Comparison of ENCODE assay signal across 1 cellular context in the genomic region with DNA sequence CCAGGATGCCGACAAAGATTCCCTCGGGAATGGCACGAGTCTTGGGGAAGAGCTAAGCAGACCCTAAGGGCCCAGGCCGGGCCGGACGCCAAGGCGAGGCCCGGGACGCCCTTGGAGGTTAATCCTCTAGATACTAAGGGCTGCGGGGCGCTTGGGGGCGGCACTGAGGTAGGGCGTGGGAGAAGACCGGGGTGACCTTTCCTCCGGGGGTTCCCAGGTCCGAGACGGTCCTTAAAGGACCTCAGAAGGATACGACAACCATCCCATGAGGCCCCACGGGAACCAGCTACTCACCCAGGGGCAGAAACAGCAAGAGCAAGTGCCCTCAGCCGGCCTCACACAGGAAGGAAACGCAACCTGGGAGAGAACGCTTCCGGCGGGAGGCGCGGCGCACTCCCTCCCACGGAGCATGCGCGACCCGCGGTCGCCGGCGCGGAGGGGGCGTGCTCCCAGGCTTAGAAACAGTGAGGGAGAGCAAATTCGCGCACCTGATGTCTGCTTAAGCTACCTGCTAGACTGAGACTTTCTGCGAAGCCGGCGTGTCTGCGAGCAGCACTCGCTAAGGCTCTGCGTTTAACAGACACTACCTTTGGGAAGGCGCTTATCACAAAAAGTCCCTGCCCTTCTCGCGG.
TF ChIP-seq lines count a peak whose summit lies in the region.

A gene with protein sequence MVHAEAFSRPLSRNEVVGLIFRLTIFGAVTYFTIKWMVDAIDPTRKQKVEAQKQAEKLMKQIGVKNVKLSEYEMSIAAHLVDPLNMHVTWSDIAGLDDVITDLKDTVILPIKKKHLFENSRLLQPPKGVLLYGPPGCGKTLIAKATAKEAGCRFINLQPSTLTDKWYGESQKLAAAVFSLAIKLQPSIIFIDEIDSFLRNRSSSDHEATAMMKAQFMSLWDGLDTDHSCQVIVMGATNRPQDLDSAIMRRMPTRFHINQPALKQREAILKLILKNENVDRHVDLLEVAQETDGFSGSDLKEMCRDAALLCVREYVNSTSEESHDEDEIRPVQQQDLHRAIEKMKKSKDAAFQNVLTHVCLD (minus strand): TSS at position 354 of the 632 bp plus-strand sequence. CDS start 3,627 bp downstream, outside the sequence.

TF ChIP-seq in HepG2, 621 proteins besides CTCF, POLR2A, EP300 and RAD21 (continued from another document and continues in another):
- no peak for TF ChIP-seq ZNF207 (IDR thresholded peaks at IDR 0.05; ENCODE audit: borderline replicate concordance)
- 0 out of 2 replicates have a peak, but pooled peaks have one; percentile 12 for TF ChIP-seq MIER2 (CRISPR knock-in tag; IDR thresholded peaks at IDR 0.05)
- TF ChIP-seq SATB2 (CRISPR knock-in tag; IDR thresholded peaks at IDR 0.05) = no peak
- peak; percentile 96 for TF ChIP-seq PHF8 (CRISPR knock-in tag; IDR thresholded peaks at IDR 0.05)
- TF ChIP-seq LCORL (IDR thresholded peaks at IDR 0.05) = no peak
- peak; percentile 40; the same call in 1 of the 2 replicates for TF ChIP-seq LCORL (CRISPR knock-in tag; IDR thresholded peaks at IDR 0.05)
- no peak for TF ChIP-seq GTF3A (CRISPR knock-in tag; conservative IDR thresholded peaks at IDR 0.05)
- TF ChIP-seq, protein P1, sequence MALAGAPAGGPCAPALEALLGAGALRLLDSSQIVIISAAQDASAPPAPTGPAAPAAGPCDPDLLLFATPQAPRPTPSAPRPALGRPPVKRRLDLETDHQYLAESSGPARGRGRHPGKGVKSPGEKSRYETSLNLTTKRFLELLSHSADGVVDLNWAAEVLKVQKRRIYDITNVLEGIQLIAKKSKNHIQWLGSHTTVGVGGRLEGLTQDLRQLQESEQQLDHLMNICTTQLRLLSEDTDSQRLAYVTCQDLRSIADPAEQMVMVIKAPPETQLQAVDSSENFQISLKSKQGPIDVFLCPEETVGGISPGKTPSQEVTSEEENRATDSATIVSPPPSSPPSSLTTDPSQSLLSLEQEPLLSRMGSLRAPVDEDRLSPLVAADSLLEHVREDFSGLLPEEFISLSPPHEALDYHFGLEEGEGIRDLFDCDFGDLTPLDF (CRISPR knock-in tag; IDR thresholded peaks at IDR 0.05) = peak; percentile 55; the same call in 1 of the 2 replicates
- TF ChIP-seq, protein P2, sequence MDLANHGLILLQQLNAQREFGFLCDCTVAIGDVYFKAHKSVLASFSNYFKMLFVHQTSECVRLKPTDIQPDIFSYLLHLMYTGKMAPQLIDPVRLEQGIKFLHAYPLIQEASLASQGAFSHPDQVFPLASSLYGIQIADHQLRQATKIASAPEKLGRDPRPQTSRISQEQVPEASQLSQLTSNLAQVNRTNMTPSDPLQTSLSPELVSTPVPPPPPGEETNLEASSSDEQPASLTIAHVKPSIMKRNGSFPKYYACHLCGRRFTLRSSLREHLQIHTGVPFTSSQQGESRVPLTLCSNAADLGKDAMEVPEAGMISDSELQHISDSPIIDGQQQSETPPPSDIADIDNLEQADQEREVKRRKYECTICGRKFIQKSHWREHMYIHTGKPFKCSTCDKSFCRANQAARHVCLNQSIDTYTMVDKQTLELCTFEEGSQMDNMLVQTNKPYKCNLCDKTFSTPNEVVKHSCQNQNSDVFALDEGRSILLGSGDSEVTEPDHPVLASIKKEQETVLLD (CRISPR knock-in tag; IDR thresholded peaks at IDR 0.05; ENCODE audit: low read depth) = no peak
- no peak for TF ChIP-seq ZNF558 (CRISPR knock-in tag; IDR thresholded peaks at IDR 0.05; ENCODE audit: borderline replicate concordance)
- peak; percentile 72 for TF ChIP-seq RBM39 (IDR thresholded peaks at IDR 0.05; ENCODE audit: low read depth, low read length, poor library complexity, severe bottlenecking)
- no peak for TF ChIP-seq SSRP1 (CRISPR knock-in tag; IDR thresholded peaks at IDR 0.05)
- TF ChIP-seq ZNF205 (CRISPR knock-in tag; IDR thresholded peaks at IDR 0.05) = 0 out of 2 replicates have a peak, but pooled peaks have one; percentile 29
- 0 out of 2 replicates have a peak, but pooled peaks have one; percentile 64 for TF ChIP-seq NR1H2 (CRISPR knock-in tag; IDR thresholded peaks at IDR 0.05; ENCODE audit: borderline replicate concordance, low read depth)
- TF ChIP-seq ZFP1 (CRISPR knock-in tag; IDR thresholded peaks at IDR 0.05) = no peak
- TF ChIP-seq RARG (CRISPR knock-in tag; IDR thresholded peaks at IDR 0.05; ENCODE audit: low read depth) = no peak
- TF ChIP-seq, protein P3, sequence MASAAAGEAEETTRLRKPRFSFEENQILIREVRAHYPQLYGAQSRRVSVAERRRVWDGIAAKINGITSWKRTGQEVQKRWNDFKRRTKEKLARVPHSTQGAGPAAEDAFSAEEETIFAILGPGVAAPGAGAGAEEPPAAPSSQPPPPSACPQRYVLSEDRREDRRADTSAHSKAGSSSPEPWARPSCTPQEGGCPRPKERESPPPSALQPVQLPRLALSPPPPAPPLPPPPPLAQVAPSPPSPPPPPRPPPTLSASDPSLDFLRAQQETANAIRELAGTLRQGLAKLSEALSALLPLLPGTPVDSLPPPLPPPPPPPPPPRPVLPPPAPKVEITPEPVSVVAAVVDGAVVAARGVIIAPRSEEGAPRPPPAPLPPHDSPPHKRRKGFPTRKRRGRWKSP (CRISPR knock-in tag; IDR thresholded peaks at IDR 0.05) = no peak; the same call in 1 of the 2 replicates
- TF ChIP-seq ZNF292 (CRISPR knock-in tag; IDR thresholded peaks at IDR 0.05; ENCODE audit: borderline replicate concordance, low read depth) = peak; percentile 35; the same call in 1 of the 2 replicates
- no peak for TF ChIP-seq CBFB (CRISPR knock-in tag; IDR thresholded peaks at IDR 0.05)
- no peak; the same call in 1 of the 2 replicates for TF ChIP-seq ZNF468 (CRISPR knock-in tag; IDR thresholded peaks at IDR 0.05)
- TF ChIP-seq ZNF569 (CRISPR knock-in tag; IDR thresholded peaks at IDR 0.05; ENCODE audit: borderline replicate concordance) = no peak
- peak; percentile 57; the same call in 1 of the 2 replicates for TF ChIP-seq TBX2 (CRISPR knock-in tag; IDR thresholded peaks at IDR 0.05; ENCODE audit: borderline replicate concordance)
- no peak for TF ChIP-seq TAF15 (IDR thresholded peaks at IDR 0.05; ENCODE audit: low read depth, low read length, poor library complexity, severe bottlenecking)
- no peak for TF ChIP-seq ZNF619 (CRISPR knock-in tag; IDR thresholded peaks at IDR 0.05)
- TF ChIP-seq, protein P4, sequence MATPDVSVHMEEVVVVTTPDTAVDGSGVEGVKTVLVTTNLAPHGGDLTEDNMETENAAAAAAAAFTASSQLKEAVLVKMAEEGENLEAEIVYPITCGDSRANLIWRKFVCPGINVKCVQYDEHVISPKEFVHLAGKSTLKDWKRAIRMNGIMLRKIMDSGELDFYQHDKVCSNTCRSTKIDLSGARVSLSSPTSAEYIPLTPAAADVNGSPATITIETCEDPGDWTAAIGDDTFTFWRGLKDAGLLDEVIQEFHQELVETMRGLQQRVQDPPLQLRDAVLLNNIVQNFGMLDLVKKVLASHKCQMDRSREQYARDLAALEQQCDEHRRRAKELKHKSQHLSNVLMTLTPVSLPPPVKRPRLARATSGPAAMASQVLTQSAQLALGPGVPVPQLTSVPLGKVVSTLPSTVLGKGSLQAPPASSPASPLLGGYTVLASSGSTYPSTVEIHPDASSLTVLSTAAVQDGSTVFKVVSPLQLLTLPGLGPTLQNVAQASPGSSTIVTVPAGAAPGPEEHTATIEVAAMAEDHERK (CRISPR knock-in tag; IDR thresholded peaks at IDR 0.05; ENCODE audit: low read depth) = 0 out of 2 replicates have a peak, but pooled peaks have one; percentile 42
- peak; percentile 63; the same call in 1 of the 2 replicates for TF ChIP-seq ZNF713 (CRISPR knock-in tag; IDR thresholded peaks at IDR 0.05)
- no peak for TF ChIP-seq ZNF615 (CRISPR knock-in tag; IDR thresholded peaks at IDR 0.05; ENCODE audit: borderline replicate concordance)
- TF ChIP-seq RBAK (CRISPR knock-in tag; IDR thresholded peaks at IDR 0.05) = no peak
- peak; percentile 86; the same call in 1 of the 2 replicates for TF ChIP-seq KLF9 (CRISPR knock-in tag; IDR thresholded peaks at IDR 0.05; ENCODE audit: low read depth)
- peak; percentile 77 for TF ChIP-seq TAF1 (CRISPR knock-in tag; IDR thresholded peaks at IDR 0.05)
- TF ChIP-seq, protein P5, sequence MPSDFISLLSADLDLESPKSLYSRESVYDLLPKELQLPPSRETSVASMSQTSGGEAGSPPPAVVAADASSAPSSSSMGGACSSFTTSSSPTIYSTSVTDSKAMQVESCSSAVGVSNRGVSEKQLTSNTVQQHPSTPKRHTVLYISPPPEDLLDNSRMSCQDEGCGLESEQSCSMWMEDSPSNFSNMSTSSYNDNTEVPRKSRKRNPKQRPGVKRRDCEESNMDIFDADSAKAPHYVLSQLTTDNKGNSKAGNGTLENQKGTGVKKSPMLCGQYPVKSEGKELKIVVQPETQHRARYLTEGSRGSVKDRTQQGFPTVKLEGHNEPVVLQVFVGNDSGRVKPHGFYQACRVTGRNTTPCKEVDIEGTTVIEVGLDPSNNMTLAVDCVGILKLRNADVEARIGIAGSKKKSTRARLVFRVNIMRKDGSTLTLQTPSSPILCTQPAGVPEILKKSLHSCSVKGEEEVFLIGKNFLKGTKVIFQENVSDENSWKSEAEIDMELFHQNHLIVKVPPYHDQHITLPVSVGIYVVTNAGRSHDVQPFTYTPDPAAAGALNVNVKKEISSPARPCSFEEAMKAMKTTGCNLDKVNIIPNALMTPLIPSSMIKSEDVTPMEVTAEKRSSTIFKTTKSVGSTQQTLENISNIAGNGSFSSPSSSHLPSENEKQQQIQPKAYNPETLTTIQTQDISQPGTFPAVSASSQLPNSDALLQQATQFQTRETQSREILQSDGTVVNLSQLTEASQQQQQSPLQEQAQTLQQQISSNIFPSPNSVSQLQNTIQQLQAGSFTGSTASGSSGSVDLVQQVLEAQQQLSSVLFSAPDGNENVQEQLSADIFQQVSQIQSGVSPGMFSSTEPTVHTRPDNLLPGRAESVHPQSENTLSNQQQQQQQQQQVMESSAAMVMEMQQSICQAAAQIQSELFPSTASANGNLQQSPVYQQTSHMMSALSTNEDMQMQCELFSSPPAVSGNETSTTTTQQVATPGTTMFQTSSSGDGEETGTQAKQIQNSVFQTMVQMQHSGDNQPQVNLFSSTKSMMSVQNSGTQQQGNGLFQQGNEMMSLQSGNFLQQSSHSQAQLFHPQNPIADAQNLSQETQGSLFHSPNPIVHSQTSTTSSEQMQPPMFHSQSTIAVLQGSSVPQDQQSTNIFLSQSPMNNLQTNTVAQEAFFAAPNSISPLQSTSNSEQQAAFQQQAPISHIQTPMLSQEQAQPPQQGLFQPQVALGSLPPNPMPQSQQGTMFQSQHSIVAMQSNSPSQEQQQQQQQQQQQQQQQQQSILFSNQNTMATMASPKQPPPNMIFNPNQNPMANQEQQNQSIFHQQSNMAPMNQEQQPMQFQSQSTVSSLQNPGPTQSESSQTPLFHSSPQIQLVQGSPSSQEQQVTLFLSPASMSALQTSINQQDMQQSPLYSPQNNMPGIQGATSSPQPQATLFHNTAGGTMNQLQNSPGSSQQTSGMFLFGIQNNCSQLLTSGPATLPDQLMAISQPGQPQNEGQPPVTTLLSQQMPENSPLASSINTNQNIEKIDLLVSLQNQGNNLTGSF (CRISPR knock-in tag; IDR thresholded peaks at IDR 0.05) = 0 out of 2 replicates have a peak, but pooled peaks have one; percentile 28
- TF ChIP-seq, protein P6, sequence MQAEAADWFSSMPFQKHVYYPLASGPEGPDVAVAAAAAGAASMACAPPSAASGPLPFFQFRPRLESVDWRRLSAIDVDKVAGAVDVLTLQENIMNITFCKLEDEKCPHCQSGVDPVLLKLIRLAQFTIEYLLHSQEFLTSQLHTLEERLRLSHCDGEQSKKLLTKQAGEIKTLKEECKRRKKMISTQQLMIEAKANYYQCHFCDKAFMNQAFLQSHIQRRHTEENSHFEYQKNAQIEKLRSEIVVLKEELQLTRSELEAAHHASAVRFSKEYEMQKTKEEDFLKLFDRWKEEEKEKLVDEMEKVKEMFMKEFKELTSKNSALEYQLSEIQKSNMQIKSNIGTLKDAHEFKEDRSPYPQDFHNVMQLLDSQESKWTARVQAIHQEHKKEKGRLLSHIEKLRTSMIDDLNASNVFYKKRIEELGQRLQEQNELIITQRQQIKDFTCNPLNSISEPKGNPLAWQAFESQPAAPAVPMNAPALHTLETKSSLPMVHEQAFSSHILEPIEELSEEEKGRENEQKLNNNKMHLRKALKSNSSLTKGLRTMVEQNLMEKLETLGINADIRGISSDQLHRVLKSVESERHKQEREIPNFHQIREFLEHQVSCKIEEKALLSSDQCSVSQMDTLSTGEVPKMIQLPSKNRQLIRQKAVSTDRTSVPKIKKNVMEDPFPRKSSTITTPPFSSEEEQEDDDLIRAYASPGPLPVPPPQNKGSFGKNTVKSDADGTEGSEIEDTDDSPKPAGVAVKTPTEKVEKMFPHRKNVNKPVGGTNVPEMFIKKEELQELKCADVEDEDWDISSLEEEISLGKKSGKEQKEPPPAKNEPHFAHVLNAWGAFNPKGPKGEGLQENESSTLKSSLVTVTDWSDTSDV (CRISPR knock-in tag; IDR thresholded peaks at IDR 0.05) = no peak
- 0 out of 2 replicates have a peak, but pooled peaks have one; percentile 56 for TF ChIP-seq FOXK1 (CRISPR knock-in tag; IDR thresholded peaks at IDR 0.05; ENCODE audit: borderline replicate concordance, low read depth)
- no peak for TF ChIP-seq TSC22D2 (CRISPR knock-in tag; IDR thresholded peaks at IDR 0.05; ENCODE audit: borderline replicate concordance)
- TF ChIP-seq SALL1 (CRISPR knock-in tag; IDR thresholded peaks at IDR 0.05) = peak; percentile 65
- TF ChIP-seq, protein P7, sequence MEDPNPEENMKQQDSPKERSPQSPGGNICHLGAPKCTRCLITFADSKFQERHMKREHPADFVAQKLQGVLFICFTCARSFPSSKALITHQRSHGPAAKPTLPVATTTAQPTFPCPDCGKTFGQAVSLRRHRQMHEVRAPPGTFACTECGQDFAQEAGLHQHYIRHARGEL (CRISPR knock-in tag; IDR thresholded peaks at IDR 0.05) = no peak
- TF ChIP-seq CHCHD3 (CRISPR knock-in tag; IDR thresholded peaks at IDR 0.05) = no peak
- no peak; the same call in 1 of the 2 replicates for TF ChIP-seq ZNF264 (CRISPR knock-in tag; IDR thresholded peaks at IDR 0.05)
- no peak for TF ChIP-seq HNF4G (IDR thresholded peaks at IDR 0.05; ENCODE audit: borderline replicate concordance, low read depth, low read length)
- TF ChIP-seq HNF4G (CRISPR knock-in tag; IDR thresholded peaks at IDR 0.05; ENCODE audit: borderline replicate concordance, low read depth) = 0 out of 2 replicates have a peak, but pooled peaks have one; percentile 30
